Comparison of ENCODE assay signal across 12 cellular contexts in genomic region chr3:100954990-100955389, GRCh38. TPM values are rescaled to one million over a fixed set of nuclear protein-coding genes. Genes with fewer than 3 reads are reported as not detected.
DNase-seq lines count a peak whose midpoint lies in the region; ATAC-seq, FAIRE-seq and TF ChIP-seq lines count a peak whose summit lies in the region.
"Had no signal": no experiment of that assay in that cellular context is flagged by ENCODE, and none has a peak within 500 bp of the region (broad histone marks: within the 10 kb centered on the region; RNA-seq: fewer than 3 reads in every experiment).

No MANE protein-coding gene starts in this region.

- H3K27ac ChIP-seq in right cardiac atrium (ENCODE audit: low read length) (no peak overlapping the region), stomach smooth muscle (ENCODE audit: low read length) (peak overlapping the region; percentile 37)
- H3K27ac ChIP-seq: PC-9 had no signal

- FAIRE-seq in frontal cortex (lab: Jason Lieb, UNC) = no peak
- FAIRE-seq: D721Med had no signal

- intact Hi-C loops in right cardiac atrium (cut with DNase I) = no loop called here
- intact Hi-C loops in Calu3 (cut with micrococcal nuclease; ENCODE audit: unreplicated experiment) = no loop called here

- H3K36me3 Mint-ChIP-seq in Calu3 (ENCODE audit: insufficient read depth, unreplicated experiment) = no peaks in the 10 kb centered on the region

- H3K27me3 ChIP-seq in right cardiac atrium (ENCODE audit: control insufficient read depth, insufficient read depth) (no peaks in the 10 kb centered on the region), stomach smooth muscle (ENCODE audit: control insufficient read depth in 1 of 2, insufficient read depth in 2 of 2, low read length in 2 of 2) (no peaks in the 10 kb centered on the region)

- DNase-seq in HCEC 1CT = peak; percentile 92
- peak; percentile 11 for DNase-seq in brain pericyte (ENCODE audit: low read depth, low spot score)
- peak in 2 of 3 donors; percentile 52 to 70 for DNase-seq in right cardiac atrium
- DNase-seq in frontal cortex (ENCODE audit: low spot score in 2 of 2) = no peak
- no peak for DNase-seq in GDM1 (lab: John Stamatoyannopoulos, UW)
- no peak for DNase-seq in Calu3
- DNase-seq in activated gamma-delta T cell treated with Interleukin-2 at 50 U/mL for 16 hours = no peak
- DNase-seq: PC-9 had no signal

- no peaks in the 10 kb centered on the region for H3K4me1 Mint-ChIP-seq in Calu3 (ENCODE audit: low read depth, unreplicated experiment)
- H3K4me1 Mint-ChIP-seq: activated naive CD4-positive, alpha-beta T cell treated with anti-CD3 and anti-CD28 coated beads, Interleukin-2, amount 50 U/mL, for 24 hours had no signal

- CTCF ChIA-PET in Calu3 (lab: Charles Lee) = interaction anchor here (0.6 to 0.7 kb wide), 2 partner anchors 208 to 420 kb away, joined by 3 read pairs; no protein-coding TSS in a partner anchor

- H3K27me3 Mint-ChIP-seq in Calu3 (ENCODE audit: unreplicated experiment) = no peaks in the 10 kb centered on the region

- no peaks in the 10 kb centered on the region for H3K4me1 ChIP-seq in right cardiac atrium (ENCODE audit: control insufficient read depth, insufficient read depth, low read length)
- peaks cover 4% of the 10 kb centered on the region for H3K4me1 ChIP-seq in stomach smooth muscle (ENCODE audit: control insufficient read depth, insufficient read depth, low read length)

- no peak overlapping the region for H3K4me3 ChIP-seq in right cardiac atrium (ENCODE audit: low read length)
- H3K4me3 ChIP-seq in stomach smooth muscle (ENCODE audit: low read length in 2 of 2) = peak overlapping the region in 1 of 2 donors; percentile 41
- H3K4me3 ChIP-seq: PC-9 had no signal

- H3K9me3 Mint-ChIP-seq in Calu3 (ENCODE audit: low read depth, unreplicated experiment) = peaks cover 4% of the 10 kb centered on the region

- TF ChIP-seq CTCF in Calu3 (IDR thresholded peaks at IDR 0.05; ENCODE audit: unreplicated experiment) = no peak

- peak overlapping the region in 1 of 2 donors; percentile 37 for H3K9ac ChIP-seq in stomach smooth muscle (ENCODE audit: low read length in 2 of 2)

- ATAC-seq in right cardiac atrium = peak; percentile 90 to 95
- ATAC-seq: activated CD4-positive, CD25-positive, alpha-beta regulatory T cell treated with anti-CD3 and anti-CD28 coated beads, Interleukin-2, amount 50 U/mL, for 24 hours had no signal

- WGBS in right cardiac atrium = 23% methylated on average over 4 of the region's 4 CpGs

- BruUV-seq in Calu3 (replicated peaks; lab: Mats Ljungman, UMichigan) = no TSS peak

- no peak overlapping the region for H3K27ac Mint-ChIP-seq in Calu3 (ENCODE audit: unreplicated experiment)
- H3K27ac Mint-ChIP-seq: activated naive CD4-positive, alpha-beta T cell treated with anti-CD3 and anti-CD28 coated beads, Interleukin-2, amount 50 U/mL, for 24 hours had no signal

- H3K36me3 ChIP-seq in stomach smooth muscle (ENCODE audit: control insufficient read depth in 2 of 2, insufficient read depth in 2 of 2, low read length in 2 of 2) = no peaks in the 10 kb centered on the region

- H3K4me3 Mint-ChIP-seq in Calu3 (ENCODE audit: low read depth, unreplicated experiment) = no peak overlapping the region
- H3K4me3 Mint-ChIP-seq: activated naive CD4-positive, alpha-beta T cell treated with anti-CD3 and anti-CD28 coated beads, Interleukin-2, amount 50 U/mL, for 24 hours had no signal

- H3K9me3 ChIP-seq in right cardiac atrium (ENCODE audit: control insufficient read depth, low read length) = no peaks in the 10 kb centered on the region
- H3K9me3 ChIP-seq in stomach smooth muscle (ENCODE audit: control insufficient read depth in 2 of 2, low read length in 2 of 2) = peaks cover 0 to 4% of the 10 kb centered on the region in 2 donors

RNA-seq across cellular contexts. Expression of gene ABI3BP, which starts 38.2 kb away (rescaled TPM):
- total RNA-seq in right cardiac atrium (10 to 100 TPM; 33.2 to 69.5 (median 51.5) TPM), frontal cortex (1.2 TPM), Calu3 (2022) (5.2 and 19.5 TPM in 2 replicates)
- polyA plus RNA-seq in right cardiac atrium = 14.5 TPM

Comparison
In these comparisons a context has a peak if more than half of its experiments do, and no peak if none do; other contexts are left out.
1. DNase-seq: peak in HCEC 1CT (single experiment), brain pericyte (single experiment) and right cardiac atrium (2 of 3); none in frontal cortex (0 of 2), GDM1 (single experiment), Calu3 (single experiment) and activated gamma-delta T cell treated with Interleukin-2 at 50 U/mL for 16 hours (single experiment).